17 cellular contexts compared by ENCODE assay signal in the genomic region with DNA sequence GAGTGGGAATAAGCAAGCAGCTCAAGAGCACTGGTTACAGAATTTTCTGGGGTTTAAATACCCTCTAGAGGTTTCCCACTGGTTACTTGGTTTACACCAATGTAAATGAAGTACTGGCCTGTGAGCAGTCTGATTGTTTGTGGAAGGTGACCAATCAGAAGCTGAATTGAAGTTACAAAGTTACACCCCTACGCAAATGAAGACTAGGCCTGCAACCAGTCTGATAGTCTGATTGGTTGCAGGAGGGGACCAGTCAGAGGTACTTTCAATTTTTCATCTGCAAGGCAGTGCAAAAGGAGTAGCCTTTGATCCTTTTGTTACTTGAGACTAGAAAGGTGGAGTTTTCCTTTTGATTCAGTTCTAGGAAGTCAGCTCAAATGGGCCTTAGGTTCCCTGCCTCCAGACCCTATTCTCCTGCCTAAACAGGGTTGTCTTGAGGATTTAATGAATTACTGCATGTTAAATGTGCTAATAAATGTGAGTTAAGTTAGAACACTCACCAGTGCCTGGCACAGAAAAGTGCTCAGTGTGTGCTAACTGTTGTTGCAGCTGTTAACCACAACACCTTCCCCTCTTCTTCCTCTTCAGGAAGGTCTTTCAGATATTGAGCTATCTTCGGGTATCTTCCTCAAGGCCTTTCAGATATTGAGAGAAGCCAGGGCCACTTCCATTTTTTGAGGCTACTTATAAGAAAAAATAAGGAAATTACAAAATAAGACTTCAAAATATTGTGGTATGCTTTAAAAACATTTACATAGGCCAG. TPM values are rescaled to one million over a fixed set of nuclear protein-coding genes. Genes with fewer than 3 reads are reported as not detected.
DNase-seq lines count a peak whose midpoint lies in the region; ATAC-seq, FAIRE-seq and TF ChIP-seq lines count a peak whose summit lies in the region.
"Had no signal": no experiment of that assay in that cellular context is flagged by ENCODE, and none has a peak within 500 bp of the region (broad histone marks: within the 10 kb centered on the region; RNA-seq: fewer than 3 reads in every experiment).

No MANE protein-coding gene starts in this region.

- ATAC-seq in GM21717 (IDR thresholded peaks at IDR 0.05; ENCODE audit: unreplicated experiment): no peak
- no peak for ATAC-seq in HG03378 (IDR thresholded peaks at IDR 0.05; ENCODE audit: unreplicated experiment)

- H3K4me3 ChIP-seq in BLaER1 (no peak overlapping the region), fibroblast of villous mesenchyme (ENCODE audit: low read depth, low read length) (no peak overlapping the region)
- H3K4me3 ChIP-seq: left ventricle myocardium inferior had no signal

- no peak for TF ChIP-seq CTCF in fibroblast of villous mesenchyme (IDR thresholded peaks at IDR 0.05; ENCODE audit: insufficient read depth, low read depth, low read length)

- no peak overlapping the region for H3K9ac ChIP-seq in BLaER1

- H3K27ac ChIP-seq in BLaER1: no peak overlapping the region
- H3K27ac ChIP-seq: left ventricle myocardium inferior had no signal

- no peaks in the 10 kb centered on the region for H4K20me1 ChIP-seq in BLaER1

- peak; percentile 11 for FAIRE-seq in H54 (lab: Jason Lieb, UNC)
- FAIRE-seq: urothelium cell line had no signal

- DNase-seq in H54 (ENCODE audit: insufficient read length, low spot score) (no peak), RPMI7951 (ENCODE audit: low read depth) (peak; percentile 50), fibroblast of villous mesenchyme (ENCODE audit: low read depth) (peak; percentile 6), DMS153 (lab: John Stamatoyannopoulos, UW) (no peak), SHP77 treated with DMSO at 0.1 percent for 48 hours (lab: John Stamatoyannopoulos, UW) (no peak)
- DNase-seq: erythroblast; GOT3; left ventricle myocardium inferior; naive B cell; NCI-H1105 treated with DMSO at 0.1 percent for 48 hours; NCI-H446; RPMI8226; stimulated activated CD4-positive, alpha-beta T cell treated with anti-CD3 and anti-CD28 coated beads, Interleukin-2, amount 100 ng/mL, for 48 hours had no signal

- H3K27me3 ChIP-seq in BLaER1: no peaks in the 10 kb centered on the region

- H3K9me3 ChIP-seq in BLaER1: peaks cover 16% of the 10 kb centered on the region
- H3K9me3 ChIP-seq: left ventricle myocardium inferior had no signal

- no peaks in the 10 kb centered on the region for H3K36me3 ChIP-seq in BLaER1
- H3K36me3 ChIP-seq: left ventricle myocardium inferior had no signal

- H3K4me1 ChIP-seq in BLaER1: peaks cover 12% of the 10 kb centered on the region; the same call in 1 of the 2 replicates
- H3K4me1 ChIP-seq: left ventricle myocardium inferior had no signal

- no peak for TF ChIP-seq POLR2A in H54 (IDR thresholded peaks at IDR 0.05; ENCODE audit: low read depth, low read length)

- H3K4me2 ChIP-seq in BLaER1: peak overlapping the region; percentile 17; the same call in 1 of the 2 replicates

RNA-seq across cellular contexts. Expression of gene CLINT1, which starts 32.1 kb away (rescaled TPM):
- 35.6 and 36.6 TPM in 2 replicates for total RNA-seq in RPMI7951 (2014; rRNA removed; shearing (Covaris generic))
- 87.0 and 118 TPM in 2 replicates for total RNA-seq in fibroblast of villous mesenchyme

Comparison
In these comparisons a context has a peak if more than half of its experiments do, and no peak if none do; other contexts are left out.
1. DNase-seq: peak in RPMI7951 (single experiment) and fibroblast of villous mesenchyme (single experiment); none in H54 (single experiment), DMS153 (single experiment) and SHP77 treated with DMSO at 0.1 percent for 48 hours (single experiment).